ENCODE assay signal across 2 cellular contexts in the genomic region with DNA sequence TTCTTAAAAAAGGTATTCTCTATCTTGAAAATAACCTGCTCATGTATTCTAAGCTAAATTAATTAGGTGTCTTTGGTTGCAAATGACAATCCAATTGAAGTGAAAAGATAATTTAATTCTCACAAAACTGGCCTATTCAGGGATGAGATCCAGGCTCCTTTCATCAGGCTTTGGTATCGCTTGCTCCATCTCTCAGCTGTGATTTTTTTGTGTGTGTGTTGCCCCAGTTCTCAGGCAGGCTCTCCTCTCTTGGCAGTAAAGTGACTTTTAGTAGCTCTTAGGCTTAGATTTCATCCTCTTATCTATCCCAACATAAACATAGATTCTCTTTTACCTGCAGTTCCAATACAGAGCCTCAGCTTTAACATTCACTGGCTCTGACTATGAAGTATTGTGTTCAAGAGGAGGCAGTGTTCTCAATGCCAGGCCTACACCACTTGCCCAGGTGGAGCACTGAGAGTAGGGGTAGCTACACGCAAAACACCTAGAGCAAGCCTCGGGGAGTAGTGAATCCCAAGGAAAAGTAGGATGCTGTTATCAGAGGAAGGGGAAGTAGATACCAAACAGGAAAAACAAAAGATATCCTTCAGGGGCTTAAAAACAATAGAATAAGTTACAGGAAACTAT.
TF ChIP-seq lines count a peak whose summit lies in the region.

No MANE protein-coding gene starts in this region.

TF ChIP-seq in GM23338, 12 proteins besides CTCF, POLR2A, EP300 and RAD21 (continued from another document):
- TF ChIP-seq, protein P1, sequence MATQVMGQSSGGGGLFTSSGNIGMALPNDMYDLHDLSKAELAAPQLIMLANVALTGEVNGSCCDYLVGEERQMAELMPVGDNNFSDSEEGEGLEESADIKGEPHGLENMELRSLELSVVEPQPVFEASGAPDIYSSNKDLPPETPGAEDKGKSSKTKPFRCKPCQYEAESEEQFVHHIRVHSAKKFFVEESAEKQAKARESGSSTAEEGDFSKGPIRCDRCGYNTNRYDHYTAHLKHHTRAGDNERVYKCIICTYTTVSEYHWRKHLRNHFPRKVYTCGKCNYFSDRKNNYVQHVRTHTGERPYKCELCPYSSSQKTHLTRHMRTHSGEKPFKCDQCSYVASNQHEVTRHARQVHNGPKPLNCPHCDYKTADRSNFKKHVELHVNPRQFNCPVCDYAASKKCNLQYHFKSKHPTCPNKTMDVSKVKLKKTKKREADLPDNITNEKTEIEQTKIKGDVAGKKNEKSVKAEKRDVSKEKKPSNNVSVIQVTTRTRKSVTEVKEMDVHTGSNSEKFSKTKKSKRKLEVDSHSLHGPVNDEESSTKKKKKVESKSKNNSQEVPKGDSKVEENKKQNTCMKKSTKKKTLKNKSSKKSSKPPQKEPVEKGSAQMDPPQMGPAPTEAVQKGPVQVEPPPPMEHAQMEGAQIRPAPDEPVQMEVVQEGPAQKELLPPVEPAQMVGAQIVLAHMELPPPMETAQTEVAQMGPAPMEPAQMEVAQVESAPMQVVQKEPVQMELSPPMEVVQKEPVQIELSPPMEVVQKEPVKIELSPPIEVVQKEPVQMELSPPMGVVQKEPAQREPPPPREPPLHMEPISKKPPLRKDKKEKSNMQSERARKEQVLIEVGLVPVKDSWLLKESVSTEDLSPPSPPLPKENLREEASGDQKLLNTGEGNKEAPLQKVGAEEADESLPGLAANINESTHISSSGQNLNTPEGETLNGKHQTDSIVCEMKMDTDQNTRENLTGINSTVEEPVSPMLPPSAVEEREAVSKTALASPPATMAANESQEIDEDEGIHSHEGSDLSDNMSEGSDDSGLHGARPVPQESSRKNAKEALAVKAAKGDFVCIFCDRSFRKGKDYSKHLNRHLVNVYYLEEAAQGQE (IDR thresholded peaks at IDR 0.05; ENCODE audit: unreplicated experiment), result no peak
- no peak for TF ChIP-seq EZH2phosphoT487 (IDR thresholded peaks at IDR 0.05; ENCODE audit: unreplicated experiment)
- TF ChIP-seq, protein P2, sequence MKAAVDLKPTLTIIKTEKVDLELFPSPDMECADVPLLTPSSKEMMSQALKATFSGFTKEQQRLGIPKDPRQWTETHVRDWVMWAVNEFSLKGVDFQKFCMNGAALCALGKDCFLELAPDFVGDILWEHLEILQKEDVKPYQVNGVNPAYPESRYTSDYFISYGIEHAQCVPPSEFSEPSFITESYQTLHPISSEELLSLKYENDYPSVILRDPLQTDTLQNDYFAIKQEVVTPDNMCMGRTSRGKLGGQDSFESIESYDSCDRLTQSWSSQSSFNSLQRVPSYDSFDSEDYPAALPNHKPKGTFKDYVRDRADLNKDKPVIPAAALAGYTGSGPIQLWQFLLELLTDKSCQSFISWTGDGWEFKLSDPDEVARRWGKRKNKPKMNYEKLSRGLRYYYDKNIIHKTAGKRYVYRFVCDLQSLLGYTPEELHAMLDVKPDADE (IDR thresholded peaks at IDR 0.05), result no peak
- no peak for TF ChIP-seq JUNB (IDR thresholded peaks at IDR 0.05; ENCODE audit: unreplicated experiment)
- no peak for TF ChIP-seq EZH2 (IDR thresholded peaks at IDR 0.05; ENCODE audit: low read depth, unreplicated experiment)
- no peak for TF ChIP-seq POLR2AphosphoS5 (IDR thresholded peaks at IDR 0.05; ENCODE audit: low read depth)
- TF ChIP-seq, protein P3, sequence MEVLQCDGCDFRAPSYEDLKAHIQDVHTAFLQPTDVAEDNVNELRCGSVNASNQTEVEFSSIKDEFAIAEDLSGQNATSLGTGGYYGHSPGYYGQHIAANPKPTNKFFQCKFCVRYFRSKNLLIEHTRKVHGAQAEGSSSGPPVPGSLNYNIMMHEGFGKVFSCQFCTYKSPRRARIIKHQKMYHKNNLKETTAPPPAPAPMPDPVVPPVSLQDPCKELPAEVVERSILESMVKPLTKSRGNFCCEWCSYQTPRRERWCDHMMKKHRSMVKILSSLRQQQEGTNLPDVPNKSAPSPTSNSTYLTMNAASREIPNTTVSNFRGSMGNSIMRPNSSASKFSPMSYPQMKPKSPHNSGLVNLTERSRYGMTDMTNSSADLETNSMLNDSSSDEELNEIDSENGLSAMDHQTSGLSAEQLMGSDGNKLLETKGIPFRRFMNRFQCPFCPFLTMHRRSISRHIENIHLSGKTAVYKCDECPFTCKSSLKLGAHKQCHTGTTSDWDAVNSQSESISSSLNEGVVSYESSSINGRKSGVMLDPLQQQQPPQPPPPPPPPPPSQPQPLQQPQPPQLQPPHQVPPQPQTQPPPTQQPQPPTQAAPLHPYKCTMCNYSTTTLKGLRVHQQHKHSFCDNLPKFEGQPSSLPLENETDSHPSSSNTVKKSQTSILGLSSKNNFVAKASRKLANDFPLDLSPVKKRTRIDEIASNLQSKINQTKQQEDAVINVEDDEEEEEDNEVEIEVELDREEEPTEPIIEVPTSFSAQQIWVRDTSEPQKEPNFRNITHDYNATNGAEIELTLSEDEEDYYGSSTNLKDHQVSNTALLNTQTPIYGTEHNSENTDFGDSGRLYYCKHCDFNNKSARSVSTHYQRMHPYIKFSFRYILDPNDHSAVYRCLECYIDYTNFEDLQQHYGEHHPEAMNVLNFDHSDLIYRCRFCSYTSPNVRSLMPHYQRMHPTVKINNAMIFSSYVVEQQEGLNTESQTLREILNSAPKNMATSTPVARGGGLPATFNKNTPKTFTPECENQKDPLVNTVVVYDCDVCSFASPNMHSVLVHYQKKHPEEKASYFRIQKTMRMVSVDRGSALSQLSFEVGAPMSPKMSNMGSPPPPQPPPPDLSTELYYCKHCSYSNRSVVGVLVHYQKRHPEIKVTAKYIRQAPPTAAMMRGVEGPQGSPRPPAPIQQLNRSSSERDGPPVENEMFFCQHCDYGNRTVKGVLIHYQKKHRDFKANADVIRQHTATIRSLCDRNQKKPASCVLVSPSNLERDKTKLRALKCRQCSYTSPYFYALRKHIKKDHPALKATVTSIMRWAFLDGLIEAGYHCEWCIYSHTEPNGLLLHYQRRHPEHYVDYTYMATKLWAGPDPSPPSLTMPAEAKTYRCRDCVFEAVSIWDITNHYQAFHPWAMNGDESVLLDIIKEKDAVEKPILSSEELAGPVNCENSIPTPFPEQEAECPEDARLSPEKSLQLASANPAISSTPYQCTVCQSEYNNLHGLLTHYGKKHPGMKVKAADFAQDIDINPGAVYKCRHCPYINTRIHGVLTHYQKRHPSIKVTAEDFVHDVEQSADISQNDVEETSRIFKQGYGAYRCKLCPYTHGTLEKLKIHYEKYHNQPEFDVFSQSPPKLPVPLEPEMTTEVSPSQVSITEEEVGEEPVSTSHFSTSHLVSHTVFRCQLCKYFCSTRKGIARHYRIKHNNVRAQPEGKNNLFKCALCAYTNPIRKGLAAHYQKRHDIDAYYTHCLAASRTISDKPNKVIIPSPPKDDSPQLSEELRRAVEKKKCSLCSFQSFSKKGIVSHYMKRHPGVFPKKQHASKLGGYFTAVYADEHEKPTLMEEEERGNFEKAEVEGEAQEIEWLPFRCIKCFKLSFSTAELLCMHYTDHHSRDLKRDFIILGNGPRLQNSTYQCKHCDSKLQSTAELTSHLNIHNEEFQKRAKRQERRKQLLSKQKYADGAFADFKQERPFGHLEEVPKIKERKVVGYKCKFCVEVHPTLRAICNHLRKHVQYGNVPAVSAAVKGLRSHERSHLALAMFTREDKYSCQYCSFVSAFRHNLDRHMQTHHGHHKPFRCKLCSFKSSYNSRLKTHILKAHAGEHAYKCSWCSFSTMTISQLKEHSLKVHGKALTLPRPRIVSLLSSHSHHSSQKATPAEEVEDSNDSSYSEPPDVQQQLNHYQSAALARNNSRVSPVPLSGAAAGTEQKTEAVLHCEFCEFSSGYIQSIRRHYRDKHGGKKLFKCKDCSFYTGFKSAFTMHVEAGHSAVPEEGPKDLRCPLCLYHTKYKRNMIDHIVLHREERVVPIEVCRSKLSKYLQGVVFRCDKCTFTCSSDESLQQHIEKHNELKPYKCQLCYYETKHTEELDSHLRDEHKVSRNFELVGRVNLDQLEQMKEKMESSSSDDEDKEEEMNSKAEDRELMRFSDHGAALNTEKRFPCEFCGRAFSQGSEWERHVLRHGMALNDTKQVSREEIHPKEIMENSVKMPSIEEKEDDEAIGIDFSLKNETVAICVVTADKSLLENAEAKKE (CRISPR knock-in tag; IDR thresholded peaks at IDR 0.05), result no peak
- TF ChIP-seq ZNF114 (CRISPR knock-in tag; IDR thresholded peaks at IDR 0.05), result no peak

TF ChIP-seq in WTC11, 78 proteins besides CTCF, POLR2A, EP300 and RAD21 (continued from another document):
- TF ChIP-seq, protein P4, sequence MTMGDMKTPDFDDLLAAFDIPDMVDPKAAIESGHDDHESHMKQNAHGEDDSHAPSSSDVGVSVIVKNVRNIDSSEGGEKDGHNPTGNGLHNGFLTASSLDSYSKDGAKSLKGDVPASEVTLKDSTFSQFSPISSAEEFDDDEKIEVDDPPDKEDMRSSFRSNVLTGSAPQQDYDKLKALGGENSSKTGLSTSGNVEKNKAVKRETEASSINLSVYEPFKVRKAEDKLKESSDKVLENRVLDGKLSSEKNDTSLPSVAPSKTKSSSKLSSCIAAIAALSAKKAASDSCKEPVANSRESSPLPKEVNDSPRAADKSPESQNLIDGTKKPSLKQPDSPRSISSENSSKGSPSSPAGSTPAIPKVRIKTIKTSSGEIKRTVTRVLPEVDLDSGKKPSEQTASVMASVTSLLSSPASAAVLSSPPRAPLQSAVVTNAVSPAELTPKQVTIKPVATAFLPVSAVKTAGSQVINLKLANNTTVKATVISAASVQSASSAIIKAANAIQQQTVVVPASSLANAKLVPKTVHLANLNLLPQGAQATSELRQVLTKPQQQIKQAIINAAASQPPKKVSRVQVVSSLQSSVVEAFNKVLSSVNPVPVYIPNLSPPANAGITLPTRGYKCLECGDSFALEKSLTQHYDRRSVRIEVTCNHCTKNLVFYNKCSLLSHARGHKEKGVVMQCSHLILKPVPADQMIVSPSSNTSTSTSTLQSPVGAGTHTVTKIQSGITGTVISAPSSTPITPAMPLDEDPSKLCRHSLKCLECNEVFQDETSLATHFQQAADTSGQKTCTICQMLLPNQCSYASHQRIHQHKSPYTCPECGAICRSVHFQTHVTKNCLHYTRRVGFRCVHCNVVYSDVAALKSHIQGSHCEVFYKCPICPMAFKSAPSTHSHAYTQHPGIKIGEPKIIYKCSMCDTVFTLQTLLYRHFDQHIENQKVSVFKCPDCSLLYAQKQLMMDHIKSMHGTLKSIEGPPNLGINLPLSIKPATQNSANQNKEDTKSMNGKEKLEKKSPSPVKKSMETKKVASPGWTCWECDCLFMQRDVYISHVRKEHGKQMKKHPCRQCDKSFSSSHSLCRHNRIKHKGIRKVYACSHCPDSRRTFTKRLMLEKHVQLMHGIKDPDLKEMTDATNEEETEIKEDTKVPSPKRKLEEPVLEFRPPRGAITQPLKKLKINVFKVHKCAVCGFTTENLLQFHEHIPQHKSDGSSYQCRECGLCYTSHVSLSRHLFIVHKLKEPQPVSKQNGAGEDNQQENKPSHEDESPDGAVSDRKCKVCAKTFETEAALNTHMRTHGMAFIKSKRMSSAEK (CRISPR knock-in tag; IDR thresholded peaks at IDR 0.05; ENCODE audit: borderline replicate concordance), result no peak
- no peak for TF ChIP-seq ZNF317 (CRISPR knock-in tag; IDR thresholded peaks at IDR 0.05; ENCODE audit: borderline replicate concordance, low read depth)
- TF ChIP-seq, protein P5, sequence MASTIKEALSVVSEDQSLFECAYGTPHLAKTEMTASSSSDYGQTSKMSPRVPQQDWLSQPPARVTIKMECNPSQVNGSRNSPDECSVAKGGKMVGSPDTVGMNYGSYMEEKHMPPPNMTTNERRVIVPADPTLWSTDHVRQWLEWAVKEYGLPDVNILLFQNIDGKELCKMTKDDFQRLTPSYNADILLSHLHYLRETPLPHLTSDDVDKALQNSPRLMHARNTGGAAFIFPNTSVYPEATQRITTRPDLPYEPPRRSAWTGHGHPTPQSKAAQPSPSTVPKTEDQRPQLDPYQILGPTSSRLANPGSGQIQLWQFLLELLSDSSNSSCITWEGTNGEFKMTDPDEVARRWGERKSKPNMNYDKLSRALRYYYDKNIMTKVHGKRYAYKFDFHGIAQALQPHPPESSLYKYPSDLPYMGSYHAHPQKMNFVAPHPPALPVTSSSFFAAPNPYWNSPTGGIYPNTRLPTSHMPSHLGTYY (CRISPR knock-in tag; IDR thresholded peaks at IDR 0.05), result no peak
- TF ChIP-seq MXD4 (CRISPR knock-in tag; IDR thresholded peaks at IDR 0.05; ENCODE audit: borderline replicate concordance), result no peak
- TF ChIP-seq ZNF671 (CRISPR knock-in tag; IDR thresholded peaks at IDR 0.05), result no peak
- no peak for TF ChIP-seq GTF2I (CRISPR knock-in tag; conservative IDR thresholded peaks at IDR 0.05)
- TF ChIP-seq, protein P6, sequence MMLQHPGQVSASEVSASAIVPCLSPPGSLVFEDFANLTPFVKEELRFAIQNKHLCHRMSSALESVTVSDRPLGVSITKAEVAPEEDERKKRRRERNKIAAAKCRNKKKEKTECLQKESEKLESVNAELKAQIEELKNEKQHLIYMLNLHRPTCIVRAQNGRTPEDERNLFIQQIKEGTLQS (CRISPR knock-in tag; conservative IDR thresholded peaks at IDR 0.05), result no peak
- no peak for TF ChIP-seq ZNF396 (CRISPR knock-in tag; IDR thresholded peaks at IDR 0.05; ENCODE audit: borderline replicate concordance)
TF ChIP-seq in WTC11: peak in this region for 0.
